In the genomic region with DNA sequence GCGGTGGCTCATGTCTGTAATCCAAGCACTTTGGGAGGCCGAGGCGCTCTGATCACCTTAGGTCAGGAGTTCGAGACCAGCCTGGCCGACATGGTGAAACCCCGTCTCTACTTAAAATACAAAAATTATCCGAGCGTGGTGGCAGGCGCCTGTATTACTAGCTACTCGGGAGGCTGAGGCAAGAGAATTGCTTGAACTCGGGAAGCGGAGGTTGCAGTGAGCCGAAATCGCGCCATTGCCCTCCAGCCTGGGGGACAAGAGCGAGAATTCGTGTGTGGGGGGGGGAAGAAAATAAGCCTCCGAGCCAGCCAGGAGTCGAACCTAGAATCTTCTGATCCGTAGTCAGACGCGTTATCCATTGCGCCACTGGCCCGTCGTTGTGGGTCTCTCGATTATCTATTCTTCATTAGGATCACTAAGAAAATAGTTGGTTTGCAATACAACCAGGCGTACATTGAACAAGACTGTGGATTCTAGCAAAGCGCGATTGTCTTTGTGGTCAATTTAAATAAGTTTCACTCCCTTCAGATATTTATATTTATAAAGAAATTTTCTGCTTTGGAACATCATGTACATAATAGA, we compare ENCODE assay signal across 10 cellular contexts. TPM values are rescaled to one million over a fixed set of nuclear protein-coding genes. Genes with fewer than 3 reads are reported as not detected.
DNase-seq lines count a peak whose midpoint lies in the region; ATAC-seq and TF ChIP-seq lines count a peak whose summit lies in the region.
"Had no signal": no experiment of that assay in that cellular context is flagged by ENCODE, and none has a peak within 500 bp of the region (broad histone marks: within the 10 kb centered on the region; RNA-seq: fewer than 3 reads in every experiment).

No MANE protein-coding gene starts in this region.

- intact Hi-C loops in ovary (cut with DNase I) (no loop called here), prostate gland (cut with DNase I) (no loop called here)

- no peaks in the 10 kb centered on the region for H3K36me3 ChIP-seq in ovary
- no peaks in the 10 kb centered on the region for H3K36me3 ChIP-seq in prostate gland

- H3K4me3 ChIP-seq in iPS-18c (ENCODE audit: insufficient read depth, low read depth, low read length) (peak overlapping the region; percentile 47; the same call in 1 of the 2 replicates), ovary (no peak overlapping the region), prostate gland (no peak overlapping the region)

- no peaks in the 10 kb centered on the region for H3K4me1 ChIP-seq in ovary (ENCODE audit: insufficient read depth)
- no peaks in the 10 kb centered on the region for H3K4me1 ChIP-seq in prostate gland (replicated peaks)

- H3K9me3 Mint-ChIP-seq in HFFc6: no peaks in the 10 kb centered on the region; the same call in 1 of the 2 replicates
- no peaks in the 10 kb centered on the region for H3K9me3 Mint-ChIP-seq in activated naive CD8-positive, alpha-beta T cell treated with anti-CD3 and anti-CD28 coated beads, Interleukin-2, amount 50 U/mL, for 24 hours

- TF ChIP-seq POLR2A in ovary (IDR thresholded peaks at IDR 0.05): no peak
- no peak for TF ChIP-seq POLR2A in prostate gland (IDR thresholded peaks at IDR 0.05)

- no peaks in the 10 kb centered on the region for H3K27me3 ChIP-seq in ovary
- H3K27me3 ChIP-seq in prostate gland (replicated peaks; ENCODE audit: insufficient read depth): peaks cover 5% of the 10 kb centered on the region

- no peak for TF ChIP-seq EP300 in ovary (IDR thresholded peaks at IDR 0.05)

- peaks cover 5% of the 10 kb centered on the region for H3K27me3 Mint-ChIP-seq in HFFc6 (ENCODE audit: insufficient read depth)
- H3K27me3 Mint-ChIP-seq in activated naive CD8-positive, alpha-beta T cell treated with anti-CD3 and anti-CD28 coated beads, Interleukin-2, amount 50 U/mL, for 24 hours: peaks cover 52% of the 10 kb centered on the region

- peak overlapping the region; percentile 96 for H3K4me3 Mint-ChIP-seq in HFFc6
- peak overlapping the region; percentile 36 for H3K4me3 Mint-ChIP-seq in activated naive CD8-positive, alpha-beta T cell treated with anti-CD3 and anti-CD28 coated beads, Interleukin-2, amount 50 U/mL, for 24 hours

- H3K27ac Mint-ChIP-seq in HFFc6: no peak overlapping the region
- H3K27ac Mint-ChIP-seq in activated naive CD8-positive, alpha-beta T cell treated with anti-CD3 and anti-CD28 coated beads, Interleukin-2, amount 50 U/mL, for 24 hours: peak overlapping the region; percentile 73

- peaks cover 7% of the 10 kb centered on the region; the same call in 1 of the 2 replicates for H3K4me1 Mint-ChIP-seq in HFFc6 (ENCODE audit: low read depth)
- H3K4me1 Mint-ChIP-seq in activated naive CD8-positive, alpha-beta T cell treated with anti-CD3 and anti-CD28 coated beads, Interleukin-2, amount 50 U/mL, for 24 hours: peaks cover 5% of the 10 kb centered on the region

- ATAC-seq in activated naive CD8-positive, alpha-beta T cell treated with anti-CD3 and anti-CD28 coated beads, Interleukin-2, amount 50 U/mL, for 24 hours: peak; percentile 42
- ATAC-seq in GM21360 (IDR thresholded peaks at IDR 0.05; ENCODE audit: unreplicated experiment): no peak

- DNase-seq in DMS 273 (lab: John Stamatoyannopoulos, UW; ENCODE audit: unreplicated experiment): peak; percentile 88
- peak; percentile 38 for DNase-seq in HFFc6
- no peak for DNase-seq in activated naive CD8-positive, alpha-beta T cell treated with anti-CD3 and anti-CD28 coated beads, Interleukin-2, amount 50 U/mL, for 24 hours
- DNase-seq in ovary: no peak
- DNase-seq in retina: no peak
- DNase-seq in prostate gland (ENCODE audit: low spot score): no peak
- DNase-seq: activated effector memory CD4-positive, alpha-beta T cell treated with anti-CD3 and anti-CD28 coated beads, Interleukin-2, amount 50 U/mL, for 16 hours had no signal

- 22 to 40% (median 32%) methylated on average over 29 of the region's 29 CpGs for WGBS in ovary, 3 donors
- 47% methylated on average over 29 of the region's 29 CpGs for WGBS in prostate gland

- H3K27ac ChIP-seq in ovary: no peak overlapping the region
- H3K27ac ChIP-seq in prostate gland: no peak overlapping the region

- TF ChIP-seq CTCF in HFFc6 (IDR thresholded peaks at IDR 0.05) (no peak), ovary (IDR thresholded peaks at IDR 0.05) (no peak), prostate gland (IDR thresholded peaks at IDR 0.05) (no peak)

- H3K36me3 Mint-ChIP-seq in HFFc6 (ENCODE audit: low read depth): peaks cover 3% of the 10 kb centered on the region; the same call in 1 of the 2 replicates
- no peaks in the 10 kb centered on the region for H3K36me3 Mint-ChIP-seq in activated naive CD8-positive, alpha-beta T cell treated with anti-CD3 and anti-CD28 coated beads, Interleukin-2, amount 50 U/mL, for 24 hours (ENCODE audit: low read depth)

- H3K9me3 ChIP-seq in iPS-18c (ENCODE audit: control insufficient read depth, insufficient read depth, low read length) (no peaks in the 10 kb centered on the region), ovary (peaks cover 0 to 3% of the 10 kb centered on the region in 2 donors), prostate gland (no peaks in the 10 kb centered on the region)

RNA-seq across cellular contexts. Expression of a gene that starts 33.9 kb away (rescaled TPM):
- total RNA-seq in HFFc6 (2021; fragmentation: NEBNext Ultra II Directional; extraction: Animal tissue kit (Norgen Biotek cat#: 25700)): not detected
- 10 to 100 TPM in 1 of 7 donors, 1 to 10 TPM in 6; 1.7 to 16.9 (median 3.2) TPM for total RNA-seq in ovary
- 1 to 10 TPM; 2.8 to 3.5 TPM for polyA plus RNA-seq in ovary
- 10 to 100 TPM; 11.9 to 15.2 TPM for total RNA-seq in prostate gland
- total RNA-seq: pulmonary artery endothelial cell had no signal

Comparison
In these comparisons a context has a peak if more than half of its experiments do, and no peak if none do; other contexts are left out.
1. DNase-seq: peak in DMS 273 (single experiment) and HFFc6 (single experiment); none in activated naive CD8-positive, alpha-beta T cell treated with anti-CD3 and anti-CD28 coated beads, Interleukin-2, amount 50 U/mL, for 24 hours (single experiment), ovary (0 of 5), retina (single experiment) and prostate gland (single experiment).